In the genomic region with DNA sequence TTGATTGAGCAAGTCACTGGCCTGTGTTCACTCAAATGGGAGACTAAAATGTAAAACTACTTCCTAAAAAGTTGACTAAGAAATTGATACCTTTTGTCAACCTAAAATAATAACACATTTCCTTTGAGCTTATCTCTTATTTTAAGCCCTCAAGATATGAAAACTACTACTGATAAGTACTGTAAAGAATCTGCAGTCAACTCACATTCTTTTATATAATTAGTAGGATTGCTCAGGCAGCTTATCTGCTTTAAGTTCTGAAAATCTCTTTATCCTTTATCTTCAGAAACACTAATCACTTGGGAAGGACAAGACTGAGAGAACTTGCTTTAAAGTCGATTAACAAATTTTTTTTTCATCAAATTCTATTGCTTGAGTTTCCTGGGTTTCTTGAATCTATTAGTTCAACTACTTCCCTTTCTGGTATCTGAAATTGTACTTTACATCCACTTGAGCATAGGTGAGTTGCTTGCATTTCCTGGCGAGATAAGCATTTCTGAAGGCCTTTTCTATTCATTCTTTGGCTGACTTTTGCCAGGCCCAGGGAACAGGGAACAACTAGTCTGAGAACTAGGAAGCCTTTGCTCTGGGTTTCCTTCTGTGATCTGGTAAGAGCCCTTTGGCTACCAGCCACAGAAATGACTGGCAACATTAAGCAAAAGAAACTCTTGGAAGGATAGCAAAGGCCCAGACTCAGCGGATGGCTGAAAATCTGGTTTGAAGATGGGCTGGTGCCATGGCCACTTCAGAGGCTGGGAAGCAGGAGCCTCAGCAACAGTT, we compare ENCODE assay signal across 16 cellular contexts. TPM values are rescaled to one million over a fixed set of nuclear protein-coding genes. Genes with fewer than 3 reads are reported as not detected.
DNase-seq lines count a peak whose midpoint lies in the region; ATAC-seq, FAIRE-seq and TF ChIP-seq lines count a peak whose summit lies in the region.
"Had no signal": no experiment of that assay in that cellular context is flagged by ENCODE, and none has a peak within 500 bp of the region (broad histone marks: within the 10 kb centered on the region; RNA-seq: fewer than 3 reads in every experiment).

No MANE protein-coding gene starts in this region.

- ATAC-seq in lower lobe of right lung (peak; percentile 87 to 93), HG03342 (IDR thresholded peaks at IDR 0.05; ENCODE audit: unreplicated experiment) (no peak)
- ATAC-seq: activated CD4-positive, alpha-beta T cell treated with anti-CD3 and anti-CD28 coated beads for 36 hours had no signal

- no peaks in the 10 kb centered on the region for H3K27me3 ChIP-seq in esophagus muscularis mucosa
- no peaks in the 10 kb centered on the region for H3K27me3 ChIP-seq in lower lobe of right lung (ENCODE audit: low read depth)
- no peaks in the 10 kb centered on the region for H3K27me3 ChIP-seq in stomach

- 51% methylated on average over 3 of the region's 3 CpGs for WGBS in esophagus muscularis mucosa
- 24 to 38% (median 27%) methylated on average over 3 of the region's 3 CpGs for WGBS in stomach, 5 donors

- DNase-seq in OCI-M1 (lab: John Stamatoyannopoulos, UW) (peak; percentile 17), esophagus muscularis mucosa (ENCODE audit: extremely low spot score) (peak; percentile 68), lower lobe of right lung (no peak), stomach (peak; percentile 69), H54 (ENCODE audit: insufficient read length, low spot score) (no peak)
- DNase-seq in stimulated activated naive CD4-positive, alpha-beta T cell (lab: John Stamatoyannopoulos, UW), result no peak
- DNase-seq: activated CD4-positive, alpha-beta T cell treated with anti-CD3 and anti-CD28 coated beads for 36 hours; mesenchymal stem cell; NCI-H187; NCI-H526 treated with DMSO at 0.1 percent for 48 hours had no signal

- TF ChIP-seq EP300 in esophagus muscularis mucosa (IDR thresholded peaks at IDR 0.05) (no peak), stomach (IDR thresholded peaks at IDR 0.05) (no peak)

- no peaks in the 10 kb centered on the region for H3K36me3 ChIP-seq in esophagus muscularis mucosa
- no peaks in the 10 kb centered on the region for H3K36me3 ChIP-seq in lower lobe of right lung
- H3K36me3 ChIP-seq in stomach, result peaks cover 0 to 8% (median 0%) of the 10 kb centered on the region in 4 donors

- H3K4me1 ChIP-seq in esophagus muscularis mucosa (no peaks in the 10 kb centered on the region), lower lobe of right lung (peaks cover 6% of the 10 kb centered on the region), stomach (peaks cover 0 to 16% (median 10%) of the 10 kb centered on the region in 4 donors)

- intact Hi-C loops in esophagus muscularis mucosa (cut with DNase I) (no loop called here), lower lobe of right lung (cut with DNase I) (no loop called here), stomach (cut with DNase I; ENCODE audit: low total_unique reads) (no loop called here)

- H3K4me3 ChIP-seq in esophagus muscularis mucosa, result no peak overlapping the region
- H3K4me3 ChIP-seq in lower lobe of right lung, result no peak overlapping the region
- no peak overlapping the region for H3K4me3 ChIP-seq in stomach
- H3K4me3 ChIP-seq: coronary artery had no signal

- TF ChIP-seq POLR2A in esophagus muscularis mucosa (IDR thresholded peaks at IDR 0.05; ENCODE audit: low read depth), result no peak
- no peak for TF ChIP-seq POLR2A in stomach (IDR thresholded peaks at IDR 0.05)
- TF ChIP-seq POLR2A in H54 (IDR thresholded peaks at IDR 0.05; ENCODE audit: low read depth, low read length), result no peak

- no peak for TF ChIP-seq CTCF in esophagus muscularis mucosa (IDR thresholded peaks at IDR 0.05)
- no peak for TF ChIP-seq CTCF in lower lobe of right lung (IDR thresholded peaks at IDR 0.05)
- no peak for TF ChIP-seq CTCF in stomach (IDR thresholded peaks at IDR 0.05)

- no peak for FAIRE-seq in H54 (lab: Jason Lieb, UNC)
- FAIRE-seq: GM12892 had no signal

- H3K9me3 ChIP-seq in esophagus muscularis mucosa (peaks cover 0 to 5% (median 0%) of the 10 kb centered on the region in 4 donors), lower lobe of right lung (no peaks in the 10 kb centered on the region), stomach (no peaks in the 10 kb centered on the region)

- H3K27ac ChIP-seq in esophagus muscularis mucosa (replicated peaks in 1 of 4) (no peak overlapping the region), lower lobe of right lung (no peak overlapping the region), stomach (peak overlapping the region; percentile 33 to 60 (median 50))
- H3K27ac ChIP-seq: coronary artery had no signal

RNA-seq across cellular contexts. Expression of a gene that starts 19.3 kb away (rescaled TPM):
- total RNA-seq in esophagus muscularis mucosa (not detected), lower lobe of right lung (not detected), stomach (not detected)
- 1 to 10 TPM in 1 of 3 donors, under 1 TPM in 2; 0.15 to 1.7 (median 0.31) TPM for polyA plus RNA-seq in stomach
- total RNA-seq: activated CD4-positive, alpha-beta T cell treated with anti-CD3 and anti-CD28 coated beads for 36 hours; HT-29; osteocyte had no signal
- polyA plus RNA-seq: CD14-positive monocyte had no signal

RNA-seq across cellular contexts. Expression of a gene that starts 19.7 kb away (rescaled TPM):
- total RNA-seq in esophagus muscularis mucosa (under 1 TPM in 1 of 4 donors, not detected in 3; 0.17 TPM), lower lobe of right lung (0.95 TPM), stomach (10 to 100 TPM in 1 of 5 donors, 1 to 10 TPM in 3, under 1 TPM in 1; 0.89 to 13.0 (median 8.4) TPM)
- 1 to 10 TPM in 2 of 3 donors, under 1 TPM in 1; 0.92 to 2.7 (median 1.8) TPM for polyA plus RNA-seq in stomach
- polyA plus RNA-seq: CD14-positive monocyte had no signal

Comparison
In these comparisons a context has a peak if more than half of its experiments do, and no peak if none do; other contexts are left out.
1. DNase-seq: peak in OCI-M1 (single experiment), esophagus muscularis mucosa (single experiment) and stomach (single experiment); none in lower lobe of right lung (single experiment), H54 (single experiment) and stimulated activated naive CD4-positive, alpha-beta T cell (0 of 6).
2. H3K27ac ChIP-seq: peak in stomach (5 of 5); none in esophagus muscularis mucosa (0 of 4) and lower lobe of right lung (single experiment).